In the genomic region with DNA sequence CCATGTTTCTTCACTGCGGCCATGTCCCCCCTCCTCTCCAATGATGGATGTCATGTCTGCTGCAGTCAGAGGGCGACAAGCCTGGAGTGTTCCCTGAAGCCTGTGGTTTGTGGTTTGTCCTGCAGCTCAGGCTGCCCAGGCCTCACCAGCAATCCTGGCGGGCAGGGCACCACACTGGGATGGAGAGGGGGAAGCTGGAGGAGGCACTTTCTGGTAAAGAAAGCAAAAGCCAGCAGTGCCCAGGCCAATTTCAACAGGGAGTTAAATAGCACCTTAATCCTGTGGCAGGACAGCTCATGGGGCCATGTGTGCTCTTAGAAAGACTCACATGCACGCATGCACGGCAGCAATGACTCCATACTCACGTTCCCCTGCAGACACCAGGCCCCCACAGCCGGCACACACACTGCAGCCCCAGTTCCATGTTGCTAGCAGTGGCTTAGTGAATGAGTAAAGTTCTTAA, we compare ENCODE assay signal across 13 cellular contexts.
DNase-seq lines count a peak whose midpoint lies in the region; ATAC-seq and TF ChIP-seq lines count a peak whose summit lies in the region.
"Had no signal": no experiment of that assay in that cellular context is flagged by ENCODE, and none has a peak within 500 bp of the region (broad histone marks: within the 10 kb centered on the region; RNA-seq: fewer than 3 reads in every experiment).

No MANE protein-coding gene starts in this region.

- no peak overlapping the region for H3K9ac ChIP-seq in SK-N-SH

- H3K4me1 ChIP-seq in SK-N-SH (ENCODE audit: control insufficient read depth in 1 of 2, insufficient read depth in 2 of 2, low read depth in 1 of 2, low read length in 1 of 2) (peaks cover 0 to 45% of the 10 kb centered on the region in 2 experiments; a peak in 3 of 4 replicates), upper lobe of left lung (peaks cover 7 to 25% (median 13%) of the 10 kb centered on the region in 4 donors)

- no peak overlapping the region for H3K4me3 ChIP-seq in SK-N-SH (ENCODE audit: low read depth in 2 of 2, low read length in 1 of 2)
- H3K4me3 ChIP-seq in upper lobe of left lung = no peak overlapping the region

- CTCF ChIA-PET in SK-N-SH (lab: Yijun Ruan, JAX) = interaction anchor here (0.9 to 4.8 kb wide), 4 partner anchors 14 to 403 kb away, joined by 3 to 23 read pairs (median 4); no protein-coding TSS in a partner anchor

- DNase-seq in SK-N-SH (no peak), nephron progenitor cell (no peak), upper lobe of left lung (no peak), kidney glomerular epithelial cell (lab: John Stamatoyannopoulos, UW) (no peak), DMS153 treated with DMSO at 0.1 percent for 48 hours (lab: John Stamatoyannopoulos, UW; ENCODE audit: unreplicated experiment) (no peak), SHP77 treated with DMSO at 0.1 percent for 48 hours (lab: John Stamatoyannopoulos, UW) (no peak)
- DNase-seq: 8988T; activated CD4-positive, alpha-beta T cell treated with anti-CD3 and anti-CD28 coated beads, Interleukin-2, amount 50 U/mL, for 48 hours; amniotic stem cell had no signal

- peaks cover 6% of the 10 kb centered on the region for H3K27me3 Mint-ChIP-seq in nephron progenitor cell (ENCODE audit: low read depth, poor library complexity)

- H2AFZ ChIP-seq in SK-N-SH (ENCODE audit: low read depth) = no peak overlapping the region

- WGBS in SK-N-SH (ENCODE audit: low lambda C conversion rate) = 81% methylated on average over 7 of the region's 7 CpGs
- WGBS in upper lobe of left lung, 2 donors = 82% methylated on average over 5 to 7 of the region's 7 CpGs

- ATAC-seq in SK-N-SH treated with all-trans-retinoic acid at 6 μM for 48 hours (no peak), upper lobe of left lung (ENCODE audit: low FRiP score in 2 of 2) (no peak)
- ATAC-seq: CD8-positive, alpha-beta T cell had no signal

- H3K9me3 ChIP-seq in SK-N-SH (no peaks in the 10 kb centered on the region), upper lobe of left lung (no peaks in the 10 kb centered on the region)

- TF ChIP-seq CTCF in SK-N-SH (IDR thresholded peaks at IDR 0.05) = no peak
- no peak for TF ChIP-seq CTCF in nephron progenitor cell (IDR thresholded peaks at IDR 0.05)
- TF ChIP-seq CTCF in upper lobe of left lung (IDR thresholded peaks at IDR 0.05) = no peak

- no peak overlapping the region for H3K4me2 ChIP-seq in SK-N-SH

- H3K27ac Mint-ChIP-seq in nephron progenitor cell = peak overlapping the region; percentile 92
- H3K27ac Mint-ChIP-seq: CD8-positive, alpha-beta T cell; memory B cell had no signal

- no peak for TF ChIP-seq POLR2A in upper lobe of left lung (IDR thresholded peaks at IDR 0.05)

- TF ChIP-seq RAD21 in SK-N-SH (IDR thresholded peaks at IDR 0.05; ENCODE audit: low read length) = no peak

- H3K79me2 ChIP-seq in SK-N-SH (ENCODE audit: insufficient read depth) = no peaks in the 10 kb centered on the region; the same call in 1 of the 2 replicates

- no peaks in the 10 kb centered on the region for H4K20me1 ChIP-seq in SK-N-SH (ENCODE audit: insufficient read depth)

- no peaks in the 10 kb centered on the region for H3K9me2 ChIP-seq in SK-N-SH

- peak overlapping the region in 1 of 2 experiments; percentile 29; a peak in 1 of 4 replicates for H3K27ac ChIP-seq in SK-N-SH (ENCODE audit: low read depth in 2 of 2, low read length in 1 of 2)
- peak overlapping the region; percentile 7 for H3K27ac ChIP-seq in cingulate gyrus (ENCODE audit: low read depth, low read length)
- peak overlapping the region in 3 of 4 donors; percentile 10 to 79 (median 57) for H3K27ac ChIP-seq in upper lobe of left lung

- no peak overlapping the region for H3K4me3 Mint-ChIP-seq in nephron progenitor cell
- H3K4me3 Mint-ChIP-seq: CD8-positive, alpha-beta T cell; memory B cell had no signal

- H3K27me3 ChIP-seq in SK-N-SH (ENCODE audit: insufficient read depth) (no peaks in the 10 kb centered on the region), upper lobe of left lung (no peaks in the 10 kb centered on the region)

- H3K36me3 Mint-ChIP-seq in nephron progenitor cell (ENCODE audit: low read depth) = no peaks in the 10 kb centered on the region
- H3K36me3 Mint-ChIP-seq: CD8-positive, alpha-beta T cell; memory B cell had no signal

- H3K36me3 ChIP-seq in SK-N-SH (replicated peaks in 1 of 2; ENCODE audit: control insufficient read depth in 1 of 2, insufficient read depth in 2 of 2, low read length in 1 of 2) (peaks cover 74 to 82% of the 10 kb centered on the region in 2 experiments), upper lobe of left lung (peaks cover 22 to 84% (median 51%) of the 10 kb centered on the region in 4 donors)

- no peaks in the 10 kb centered on the region for H3K9me3 Mint-ChIP-seq in nephron progenitor cell
- H3K9me3 Mint-ChIP-seq: CD8-positive, alpha-beta T cell; memory B cell had no signal

- peaks cover 50% of the 10 kb centered on the region for H3K4me1 Mint-ChIP-seq in nephron progenitor cell
- H3K4me1 Mint-ChIP-seq: memory B cell had no signal

- TF ChIP-seq EP300 in SK-N-SH (IDR thresholded peaks at IDR 0.05; ENCODE audit: borderline replicate concordance in 1 of 2, low read depth in 1 of 2, low read length in 1 of 2) (no peak), upper lobe of left lung (IDR thresholded peaks at IDR 0.05) (no peak)

- POLR2A ChIA-PET in SK-N-SH (lab: Yijun Ruan, JAX) = no interaction called here

- no peaks in the 10 kb centered on the region for H3F3A ChIP-seq in SK-N-SH (replicated peaks; ENCODE audit: insufficient read depth)

TF ChIP-seq in SK-N-SH, 30 proteins besides CTCF, POLR2A, EP300 and RAD21 (continues in another document):
- TF ChIP-seq MXI1 (IDR thresholded peaks at IDR 0.05; ENCODE audit: low read depth, low read length) (no peak), SMC3 (IDR thresholded peaks at IDR 0.05; ENCODE audit: low read depth, low read length) (no peak)
- TF ChIP-seq, protein P1, sequence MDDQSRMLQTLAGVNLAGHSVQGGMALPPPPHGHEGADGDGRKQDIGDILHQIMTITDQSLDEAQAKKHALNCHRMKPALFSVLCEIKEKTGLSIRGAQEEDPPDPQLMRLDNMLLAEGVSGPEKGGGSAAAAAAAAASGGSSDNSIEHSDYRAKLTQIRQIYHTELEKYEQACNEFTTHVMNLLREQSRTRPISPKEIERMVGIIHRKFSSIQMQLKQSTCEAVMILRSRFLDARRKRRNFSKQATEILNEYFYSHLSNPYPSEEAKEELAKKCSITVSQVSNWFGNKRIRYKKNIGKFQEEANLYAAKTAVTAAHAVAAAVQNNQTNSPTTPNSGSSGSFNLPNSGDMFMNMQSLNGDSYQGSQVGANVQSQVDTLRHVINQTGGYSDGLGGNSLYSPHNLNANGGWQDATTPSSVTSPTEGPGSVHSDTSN (IDR thresholded peaks at IDR 0.05) = peak; percentile 52; the same call in 1 of the 2 replicates

TF ChIP-seq in SK-N-SH treated with all-trans-retinoic acid at 6 μM for 48 hours, 23 proteins besides CTCF, POLR2A, EP300 and RAD21:
- TF ChIP-seq SNAI2 (CRISPR knock-in tag; IDR thresholded peaks at IDR 0.05) (no peak), ZNF8 (CRISPR knock-in tag; IDR thresholded peaks at IDR 0.05) (no peak), CSDC2 (CRISPR knock-in tag; IDR thresholded peaks at IDR 0.05) (no peak), ZFP3 (CRISPR knock-in tag; IDR thresholded peaks at IDR 0.05) (no peak), ESRRG (CRISPR knock-in tag; IDR thresholded peaks at IDR 0.05) (no peak), GLIS3 (CRISPR knock-in tag; IDR thresholded peaks at IDR 0.05) (no peak), ARNTL (CRISPR knock-in tag; IDR thresholded peaks at IDR 0.05; ENCODE audit: borderline replicate concordance, low read depth) (no peak)
- TF ChIP-seq, protein P2, sequence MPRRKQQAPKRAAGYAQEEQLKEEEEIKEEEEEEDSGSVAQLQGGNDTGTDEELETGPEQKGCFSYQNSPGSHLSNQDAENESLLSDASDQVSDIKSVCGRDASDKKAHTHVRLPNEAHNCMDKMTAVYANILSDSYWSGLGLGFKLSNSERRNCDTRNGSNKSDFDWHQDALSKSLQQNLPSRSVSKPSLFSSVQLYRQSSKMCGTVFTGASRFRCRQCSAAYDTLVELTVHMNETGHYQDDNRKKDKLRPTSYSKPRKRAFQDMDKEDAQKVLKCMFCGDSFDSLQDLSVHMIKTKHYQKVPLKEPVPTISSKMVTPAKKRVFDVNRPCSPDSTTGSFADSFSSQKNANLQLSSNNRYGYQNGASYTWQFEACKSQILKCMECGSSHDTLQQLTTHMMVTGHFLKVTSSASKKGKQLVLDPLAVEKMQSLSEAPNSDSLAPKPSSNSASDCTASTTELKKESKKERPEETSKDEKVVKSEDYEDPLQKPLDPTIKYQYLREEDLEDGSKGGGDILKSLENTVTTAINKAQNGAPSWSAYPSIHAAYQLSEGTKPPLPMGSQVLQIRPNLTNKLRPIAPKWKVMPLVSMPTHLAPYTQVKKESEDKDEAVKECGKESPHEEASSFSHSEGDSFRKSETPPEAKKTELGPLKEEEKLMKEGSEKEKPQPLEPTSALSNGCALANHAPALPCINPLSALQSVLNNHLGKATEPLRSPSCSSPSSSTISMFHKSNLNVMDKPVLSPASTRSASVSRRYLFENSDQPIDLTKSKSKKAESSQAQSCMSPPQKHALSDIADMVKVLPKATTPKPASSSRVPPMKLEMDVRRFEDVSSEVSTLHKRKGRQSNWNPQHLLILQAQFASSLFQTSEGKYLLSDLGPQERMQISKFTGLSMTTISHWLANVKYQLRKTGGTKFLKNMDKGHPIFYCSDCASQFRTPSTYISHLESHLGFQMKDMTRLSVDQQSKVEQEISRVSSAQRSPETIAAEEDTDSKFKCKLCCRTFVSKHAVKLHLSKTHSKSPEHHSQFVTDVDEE (CRISPR knock-in tag; IDR thresholded peaks at IDR 0.05) = no peak
- TF ChIP-seq, protein P3, sequence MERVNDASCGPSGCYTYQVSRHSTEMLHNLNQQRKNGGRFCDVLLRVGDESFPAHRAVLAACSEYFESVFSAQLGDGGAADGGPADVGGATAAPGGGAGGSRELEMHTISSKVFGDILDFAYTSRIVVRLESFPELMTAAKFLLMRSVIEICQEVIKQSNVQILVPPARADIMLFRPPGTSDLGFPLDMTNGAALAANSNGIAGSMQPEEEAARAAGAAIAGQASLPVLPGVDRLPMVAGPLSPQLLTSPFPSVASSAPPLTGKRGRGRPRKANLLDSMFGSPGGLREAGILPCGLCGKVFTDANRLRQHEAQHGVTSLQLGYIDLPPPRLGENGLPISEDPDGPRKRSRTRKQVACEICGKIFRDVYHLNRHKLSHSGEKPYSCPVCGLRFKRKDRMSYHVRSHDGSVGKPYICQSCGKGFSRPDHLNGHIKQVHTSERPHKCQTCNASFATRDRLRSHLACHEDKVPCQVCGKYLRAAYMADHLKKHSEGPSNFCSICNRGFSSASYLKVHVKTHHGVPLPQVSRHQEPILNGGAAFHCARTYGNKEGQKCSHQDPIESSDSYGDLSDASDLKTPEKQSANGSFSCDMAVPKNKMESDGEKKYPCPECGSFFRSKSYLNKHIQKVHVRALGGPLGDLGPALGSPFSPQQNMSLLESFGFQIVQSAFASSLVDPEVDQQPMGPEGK (CRISPR knock-in tag; IDR thresholded peaks at IDR 0.05; ENCODE audit: borderline replicate concordance) = no peak
TF ChIP-seq in SK-N-SH treated with all-trans-retinoic acid at 6 μM for 48 hours: peak in this region for 0.
